ENCODE assay signal across 24 cellular contexts in the genomic region with DNA sequence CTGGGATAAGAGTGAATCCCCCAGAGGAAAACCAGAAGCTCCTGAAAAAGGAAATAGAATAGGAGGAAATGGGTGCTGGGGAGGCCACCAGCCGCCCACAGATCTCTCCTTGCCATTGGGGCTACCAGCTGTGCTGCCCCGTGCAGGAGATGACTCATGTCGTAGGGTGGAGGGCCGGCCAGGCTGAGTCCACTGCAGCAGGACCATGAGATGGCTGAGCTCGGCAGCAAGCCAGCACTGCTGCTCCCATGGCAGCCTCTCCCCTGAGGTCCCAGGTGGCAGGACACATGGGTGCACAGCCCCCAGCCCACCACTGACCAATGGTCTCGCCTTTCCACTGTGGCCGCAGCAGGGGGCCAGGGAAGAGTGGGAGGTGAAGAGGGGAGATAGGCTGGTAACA.
DNase-seq lines count a peak whose midpoint lies in the region; ATAC-seq, FAIRE-seq and TF ChIP-seq lines count a peak whose summit lies in the region.
"Had no signal": no experiment of that assay in that cellular context is flagged by ENCODE, and none has a peak within 500 bp of the region (broad histone marks: within the 10 kb centered on the region; RNA-seq: fewer than 3 reads in every experiment).

No MANE protein-coding gene starts in this region.

- H3K4ac ChIP-seq in mesenchymal stem cell (ENCODE audit: low read depth in 1 of 2, low read length in 2 of 2), result no peak overlapping the region

- TF ChIP-seq CTCF in astrocyte (IDR thresholded peaks at IDR 0.05; ENCODE audit: insufficient read depth, low read depth, low read length) (no peak), ascending aorta (IDR thresholded peaks at IDR 0.05) (no peak)

- H3K4me2 ChIP-seq in BLaER1 (peak overlapping the region; percentile 31; the same call in 1 of the 2 replicates), astrocyte (ENCODE audit: low read length) (peak overlapping the region; percentile 33), mesenchymal stem cell (ENCODE audit: low read length, poor library complexity, severe bottlenecking) (no peak overlapping the region)
- H3K4me2 ChIP-seq: A549 had no signal

- H2BK12ac ChIP-seq in mesenchymal stem cell (ENCODE audit: low read length in 2 of 2), result no peak overlapping the region

- no peak overlapping the region for H2BK120ac ChIP-seq in mesenchymal stem cell (ENCODE audit: low read depth, low read length)

- FAIRE-seq in H54 (lab: Jason Lieb, UNC) (peak; percentile 41), astrocyte (lab: Jason Lieb, UNC) (no peak)
- FAIRE-seq: A549, kidney had no signal

- no peak overlapping the region for H3K4me3 ChIP-seq in BLaER1
- no peak overlapping the region for H3K4me3 ChIP-seq in astrocyte (ENCODE audit: insufficient read depth, low read depth, low read length)
- H3K4me3 ChIP-seq in naive thymus-derived CD4-positive, alpha-beta T cell (ENCODE audit: low read length), result no peak overlapping the region
- no peak overlapping the region for H3K4me3 ChIP-seq in ascending aorta
- H3K4me3 ChIP-seq in mesenchymal stem cell (ENCODE audit: insufficient read depth in 1 of 2, low read depth in 1 of 2, low read length in 2 of 2), result no peak overlapping the region
- H3K4me3 ChIP-seq: A549, prostate gland had no signal

- ATAC-seq in naive thymus-derived CD4-positive, alpha-beta T cell, result peak; percentile 60
- ATAC-seq: A549; activated CD8-positive, alpha-beta memory T cell treated with anti-CD3 and anti-CD28 coated beads, Interleukin-2, amount 10 ng/mL, durations not matched to agents 7 days and 5 days had no signal

- no peak overlapping the region for H3K14ac ChIP-seq in mesenchymal stem cell (ENCODE audit: low read length in 2 of 2)

- WGBS in mesenchymal stem cell, result 69% methylated on average over 7 of the region's 7 CpGs

- H3K27me3 Mint-ChIP-seq in astrocyte (ENCODE audit: low read depth, unreplicated experiment), result peaks cover 31% of the 10 kb centered on the region
- no peaks in the 10 kb centered on the region for H3K27me3 Mint-ChIP-seq in naive thymus-derived CD4-positive, alpha-beta T cell
- H3K27me3 Mint-ChIP-seq: activated CD4-positive, alpha-beta T cell treated with anti-CD3 and anti-CD28 coated beads, Interleukin-2, amount 10 ng/mL, durations not matched to agents 7 days and 5 days; activated CD8-positive, alpha-beta memory T cell treated with anti-CD3 and anti-CD28 coated beads, Interleukin-2, amount 10 ng/mL, durations not matched to agents 7 days and 5 days; type B pancreatic cell had no signal

- no peak overlapping the region for H3K18ac ChIP-seq in mesenchymal stem cell (ENCODE audit: low read depth in 1 of 2, low read length in 2 of 2)

- H3K4me3 Mint-ChIP-seq in astrocyte (ENCODE audit: unreplicated experiment), result no peak overlapping the region
- no peak overlapping the region for H3K4me3 Mint-ChIP-seq in naive thymus-derived CD4-positive, alpha-beta T cell
- H3K4me3 Mint-ChIP-seq: activated CD4-positive, alpha-beta T cell treated with anti-CD3 and anti-CD28 coated beads, Interleukin-2, amount 10 ng/mL, durations not matched to agents 7 days and 5 days; activated CD8-positive, alpha-beta memory T cell treated with anti-CD3 and anti-CD28 coated beads, Interleukin-2, amount 10 ng/mL, durations not matched to agents 7 days and 5 days; activated naive CD4-positive, alpha-beta T cell treated with anti-CD3 and anti-CD28 coated beads, Interleukin-2, amount 10 ng/mL, durations not matched to agents 7 days and 5 days; activated T-helper 1 cell treated with anti-CD3 and anti-CD28 coated beads, Interleukin-12 subunit alpha, Interleukin-12 subunit beta, Interleukin-2, Interleukin-4 antibody, amounts not matched to agents 30 ng/mL and 10 ng/mL and 1 ng/mL, durations not matched to agents 14 hours and 24 hours and 36 hours; type B pancreatic cell had no signal

- H3K36me3 Mint-ChIP-seq in astrocyte (ENCODE audit: low read depth, unreplicated experiment), result no peaks in the 10 kb centered on the region
- no peaks in the 10 kb centered on the region for H3K36me3 Mint-ChIP-seq in naive thymus-derived CD4-positive, alpha-beta T cell
- H3K36me3 Mint-ChIP-seq: activated CD8-positive, alpha-beta memory T cell treated with anti-CD3 and anti-CD28 coated beads, Interleukin-2, amount 10 ng/mL, durations not matched to agents 7 days and 5 days; activated naive CD4-positive, alpha-beta T cell treated with anti-CD3 and anti-CD28 coated beads, Interleukin-2, amount 10 ng/mL, durations not matched to agents 7 days and 5 days; type B pancreatic cell had no signal

- POLR2A ChIA-PET in naive thymus-derived CD4-positive, alpha-beta T cell (lab: Charles Lee), result no interaction called here

- H3K9me3 ChIP-seq in BLaER1, result no peaks in the 10 kb centered on the region
- H3K9me3 ChIP-seq in astrocyte (ENCODE audit: insufficient read depth, low read depth, low read length), result no peaks in the 10 kb centered on the region
- no peaks in the 10 kb centered on the region for H3K9me3 ChIP-seq in naive thymus-derived CD4-positive, alpha-beta T cell (ENCODE audit: control insufficient read depth in 2 of 3, low read length in 3 of 3)
- H3K9me3 ChIP-seq in ascending aorta, result no peaks in the 10 kb centered on the region
- H3K9me3 ChIP-seq in mesenchymal stem cell (ENCODE audit: control insufficient read depth, low read length), result no peaks in the 10 kb centered on the region
- H3K9me3 ChIP-seq: A549, neutrophil, prostate gland had no signal

- H3K4me1 ChIP-seq in BLaER1 (peaks cover 36% of the 10 kb centered on the region), astrocyte (ENCODE audit: insufficient read depth, low read length) (no peaks in the 10 kb centered on the region), ascending aorta (no peaks in the 10 kb centered on the region), mesenchymal stem cell (ENCODE audit: control insufficient read depth, insufficient read depth, low read depth, low read length) (peaks cover 4% of the 10 kb centered on the region)
- H3K4me1 ChIP-seq in naive thymus-derived CD4-positive, alpha-beta T cell (ENCODE audit: control insufficient read depth in 2 of 2, insufficient read depth in 2 of 2, low read length in 2 of 2), result no peaks in the 10 kb centered on the region
- H3K4me1 ChIP-seq: A549, prostate gland had no signal

- H3K36me3 ChIP-seq in BLaER1, result no peaks in the 10 kb centered on the region
- H3K36me3 ChIP-seq in astrocyte (ENCODE audit: insufficient read depth, low read length), result no peaks in the 10 kb centered on the region
- H3K36me3 ChIP-seq in naive thymus-derived CD4-positive, alpha-beta T cell (ENCODE audit: control insufficient read depth in 2 of 3, insufficient read depth in 3 of 3, low read length in 3 of 3), result no peaks in the 10 kb centered on the region
- no peaks in the 10 kb centered on the region for H3K36me3 ChIP-seq in ascending aorta
- no peaks in the 10 kb centered on the region for H3K36me3 ChIP-seq in mesenchymal stem cell (ENCODE audit: control insufficient read depth in 1 of 2, insufficient read depth in 2 of 2, low read depth in 1 of 2, low read length in 2 of 2)
- H3K36me3 ChIP-seq: neutrophil, prostate gland had no signal

- H3K27me3 ChIP-seq in BLaER1 (no peaks in the 10 kb centered on the region), astrocyte (ENCODE audit: insufficient read depth, low read length) (peaks cover 2% of the 10 kb centered on the region), ascending aorta (no peaks in the 10 kb centered on the region), mesenchymal stem cell (ENCODE audit: control insufficient read depth in 1 of 2, insufficient read depth in 1 of 2, low read length in 2 of 2) (peaks cover 3 to 18% of the 10 kb centered on the region in 2 experiments)
- H3K27me3 ChIP-seq in naive thymus-derived CD4-positive, alpha-beta T cell (ENCODE audit: control insufficient read depth in 2 of 2, insufficient read depth in 2 of 2, low read length in 2 of 2), result no peaks in the 10 kb centered on the region
- H3K27me3 ChIP-seq: neutrophil had no signal

- no peak overlapping the region for H3K23ac ChIP-seq in mesenchymal stem cell (ENCODE audit: low read length in 2 of 2)

- no peaks in the 10 kb centered on the region for H4K20me1 ChIP-seq in BLaER1
- H4K20me1 ChIP-seq in astrocyte (ENCODE audit: insufficient read depth, low read length), result no peaks in the 10 kb centered on the region

- CTCF ChIA-PET in naive thymus-derived CD4-positive, alpha-beta T cell (lab: Charles Lee), result no interaction called here

- no peaks in the 10 kb centered on the region for H3K79me2 ChIP-seq in astrocyte (ENCODE audit: insufficient read depth, low read length)

- no peak for TF ChIP-seq POLR2A in H54 (IDR thresholded peaks at IDR 0.05; ENCODE audit: low read depth, low read length)

- H2AFZ ChIP-seq in astrocyte (ENCODE audit: low read depth, low read length) (no peak overlapping the region), mesenchymal stem cell (ENCODE audit: low read depth, low read length) (no peak overlapping the region)

- H3K9ac ChIP-seq in BLaER1, result no peak overlapping the region
- H3K9ac ChIP-seq in astrocyte (ENCODE audit: low read length), result no peak overlapping the region
- no peak overlapping the region for H3K9ac ChIP-seq in mesenchymal stem cell (ENCODE audit: low read length)

- H2AK5ac ChIP-seq in mesenchymal stem cell (ENCODE audit: low read length, severe bottlenecking), result no peak overlapping the region

- no peak overlapping the region for H4K8ac ChIP-seq in mesenchymal stem cell (ENCODE audit: low read length)

- H4K91ac ChIP-seq in mesenchymal stem cell (ENCODE audit: low read length), result no peak overlapping the region

- no peak overlapping the region for H2BK5ac ChIP-seq in mesenchymal stem cell (ENCODE audit: low read depth, low read length, poor library complexity, severe bottlenecking)

- no peak overlapping the region for H2BK15ac ChIP-seq in mesenchymal stem cell (ENCODE audit: low read depth, poor library complexity, severe bottlenecking)

- DNase-seq in H54 (ENCODE audit: insufficient read length, low spot score) (peak; percentile 55), astrocyte (ENCODE audit: low read depth) (no peak), ascending aorta (ENCODE audit: low spot score in 2 of 2) (no peak), mesenchymal stem cell (no peak)
- no peak for DNase-seq in naive thymus-derived CD4-positive, alpha-beta T cell
- DNase-seq in stimulated activated CD4-positive, alpha-beta T cell treated with anti-CD3 and anti-CD28 coated beads, Interleukin-4, amount 100 ng/mL, for 24 hours, result no peak
- no peak for DNase-seq in NK-92 treated with Interleukin-12 subunit alpha and Interleukin-12 subunit beta, amount 100 ng/mL, for 24 hours (lab: John Stamatoyannopoulos, UW)
- DNase-seq: activated CD4-positive, alpha-beta T cell treated with anti-CD3 and anti-CD28 coated beads, Interleukin-2, amount 10 ng/mL, durations not matched to agents 7 days and 5 days; activated CD8-positive, alpha-beta memory T cell treated with anti-CD3 and anti-CD28 coated beads, Interleukin-2, amount 10 ng/mL, durations not matched to agents 7 days and 5 days; activated naive CD4-positive, alpha-beta T cell treated with anti-CD3 and anti-CD28 coated beads, Interleukin-2, amount 10 ng/mL, durations not matched to agents 7 days and 5 days; Kasumi-1; kidney; NCI-H1092 treated with DMSO at 0.1 percent for 48 hours; NCI-H2081; NCI-H446; OCI-M1; stimulated activated CD8-positive, alpha-beta memory T cell treated with anti-CD3 and anti-CD28 coated beads, Interleukin-4, amount 100 ng/mL, for 48 hours had no signal

- H3K79me1 ChIP-seq in mesenchymal stem cell (replicated peaks; ENCODE audit: low read length, poor library complexity, severe bottlenecking), result no peaks in the 10 kb centered on the region

- H3K27ac Mint-ChIP-seq in astrocyte (ENCODE audit: unreplicated experiment), result no peak overlapping the region
- H3K27ac Mint-ChIP-seq in naive thymus-derived CD4-positive, alpha-beta T cell, result no peak overlapping the region
- H3K27ac Mint-ChIP-seq: activated CD4-positive, alpha-beta T cell treated with anti-CD3 and anti-CD28 coated beads, Interleukin-2, amount 10 ng/mL, durations not matched to agents 7 days and 5 days; activated CD8-positive, alpha-beta memory T cell treated with anti-CD3 and anti-CD28 coated beads, Interleukin-2, amount 10 ng/mL, durations not matched to agents 7 days and 5 days; activated naive CD4-positive, alpha-beta T cell treated with anti-CD3 and anti-CD28 coated beads, Interleukin-2, amount 10 ng/mL, durations not matched to agents 7 days and 5 days; activated T-helper 1 cell treated with anti-CD3 and anti-CD28 coated beads, Interleukin-12 subunit alpha, Interleukin-12 subunit beta, Interleukin-2, Interleukin-4 antibody, amounts not matched to agents 30 ng/mL and 10 ng/mL and 1 ng/mL, durations not matched to agents 14 hours and 24 hours and 36 hours had no signal

- intact Hi-C loops in naive thymus-derived CD4-positive, alpha-beta T cell (cut with micrococcal nuclease), result no loop called here
- intact Hi-C loops in ascending aorta (cut with DNase I), result no loop called here

- H3K4me1 Mint-ChIP-seq in astrocyte (ENCODE audit: low read depth, unreplicated experiment), result no peaks in the 10 kb centered on the region
- peaks cover 0 to 2% (median 0%) of the 10 kb centered on the region in 7 donors for H3K4me1 Mint-ChIP-seq in naive thymus-derived CD4-positive, alpha-beta T cell
- H3K4me1 Mint-ChIP-seq: activated CD4-positive, alpha-beta T cell treated with anti-CD3 and anti-CD28 coated beads, Interleukin-2, amount 10 ng/mL, durations not matched to agents 7 days and 5 days; activated naive CD4-positive, alpha-beta T cell treated with anti-CD3 and anti-CD28 coated beads, Interleukin-2, amount 10 ng/mL, durations not matched to agents 7 days and 5 days had no signal

- no peaks in the 10 kb centered on the region for H3K9me3 Mint-ChIP-seq in astrocyte (ENCODE audit: unreplicated experiment)
- no peaks in the 10 kb centered on the region for H3K9me3 Mint-ChIP-seq in naive thymus-derived CD4-positive, alpha-beta T cell
- H3K9me3 Mint-ChIP-seq: activated CD4-positive, alpha-beta T cell treated with anti-CD3 and anti-CD28 coated beads, Interleukin-2, amount 10 ng/mL, durations not matched to agents 7 days and 5 days; activated naive CD4-positive, alpha-beta T cell treated with anti-CD3 and anti-CD28 coated beads, Interleukin-2, amount 10 ng/mL, durations not matched to agents 7 days and 5 days; activated T-helper 1 cell treated with anti-CD3 and anti-CD28 coated beads, Interleukin-12 subunit alpha, Interleukin-12 subunit beta, Interleukin-2, Interleukin-4 antibody, amounts not matched to agents 30 ng/mL and 10 ng/mL and 1 ng/mL, durations not matched to agents 14 hours and 24 hours and 36 hours; type B pancreatic cell had no signal

- H3K27ac ChIP-seq in BLaER1, result no peak overlapping the region
- H3K27ac ChIP-seq in astrocyte (ENCODE audit: low read depth, low read length), result no peak overlapping the region
- H3K27ac ChIP-seq in naive thymus-derived CD4-positive, alpha-beta T cell (ENCODE audit: low read depth, low read length), result no peak overlapping the region
- no peak overlapping the region for H3K27ac ChIP-seq in ascending aorta
- no peak overlapping the region for H3K27ac ChIP-seq in mesenchymal stem cell (ENCODE audit: low read length, poor library complexity, severe bottlenecking)
- H3K27ac ChIP-seq: A549, neutrophil, prostate gland, VCaP had no signal
